In the genomic region with DNA sequence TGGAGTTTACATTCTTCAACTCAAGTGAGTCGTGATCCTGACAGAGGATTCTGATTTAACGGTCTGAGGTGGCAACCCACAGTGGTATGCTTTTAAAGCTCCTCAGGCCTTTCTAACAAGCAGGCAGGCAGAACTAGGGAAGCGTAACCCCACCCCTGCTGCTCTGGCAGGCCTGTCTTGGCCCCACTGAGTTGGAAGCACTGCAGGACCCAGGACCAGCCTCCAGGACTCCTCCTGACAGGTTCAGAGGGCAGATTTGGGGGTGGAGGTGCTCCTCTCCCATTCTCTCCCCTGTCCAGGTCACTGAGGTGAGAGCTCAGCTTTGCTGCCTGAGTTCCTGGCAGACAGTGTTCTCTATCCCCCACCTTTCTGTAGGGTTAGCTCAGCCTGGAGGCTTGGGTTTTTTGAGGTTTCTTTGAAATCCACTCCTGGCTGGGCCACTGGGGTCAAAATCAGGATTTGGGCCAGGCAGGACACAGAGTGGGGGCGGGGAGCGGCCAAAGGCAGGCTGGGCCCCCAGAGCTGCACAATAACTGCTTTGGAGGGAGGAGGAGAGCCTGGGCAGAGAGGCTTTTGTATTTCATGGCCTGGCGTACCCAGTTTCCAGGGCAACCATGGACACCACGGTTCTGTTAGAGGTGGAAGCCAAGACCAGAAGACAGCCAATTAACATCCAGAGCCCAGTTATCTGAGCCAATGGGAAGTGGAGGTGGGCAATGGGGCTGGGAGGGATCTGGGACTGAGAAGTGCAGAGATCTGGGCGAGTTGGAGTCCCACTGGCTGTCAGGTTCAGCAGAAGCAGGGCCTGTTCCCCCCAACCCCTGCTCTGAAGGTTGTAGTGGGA, we compare ENCODE assay signal across 1 cellular context.
A peak's percentile ranks its signal among the peaks of the same experiment; 100 is the strongest.
TF ChIP-seq lines count a peak whose summit lies in the region.

No MANE protein-coding gene starts in this region.

TF ChIP-seq in endothelial cell of umbilical vein, 7 proteins besides CTCF, POLR2A, EP300 and RAD21:
- no peak for TF ChIP-seq EZH2 (IDR thresholded peaks at IDR 0.05; ENCODE audit: borderline replicate concordance, low read depth, low read length, severe bottlenecking)
- TF ChIP-seq, protein P1, sequence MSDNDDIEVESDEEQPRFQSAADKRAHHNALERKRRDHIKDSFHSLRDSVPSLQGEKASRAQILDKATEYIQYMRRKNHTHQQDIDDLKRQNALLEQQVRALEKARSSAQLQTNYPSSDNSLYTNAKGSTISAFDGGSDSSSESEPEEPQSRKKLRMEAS (IDR thresholded peaks at IDR 0.05; ENCODE audit: insufficient read depth, insufficient read length): no peak
- no peak for TF ChIP-seq GATA2 (IDR thresholded peaks at IDR 0.05; ENCODE audit: insufficient read depth, insufficient read length, low read depth, low read length)
- no peak for TF ChIP-seq FOS (IDR thresholded peaks at IDR 0.05; ENCODE audit: borderline replicate concordance, insufficient read depth, low read length)
- no peak for TF ChIP-seq JUN (IDR thresholded peaks at IDR 0.05; ENCODE audit: borderline replicate concordance, insufficient read depth, insufficient read length, low read depth)
- TF ChIP-seq POLR2AphosphoS5 (IDR thresholded peaks at IDR 0.05; ENCODE audit: insufficient read depth, low read depth, low read length): peak; percentile 7
- TF ChIP-seq MYC (IDR thresholded peaks at IDR 0.05; ENCODE audit: low read depth, low read length): no peak
